Comparison of ENCODE assay signal across 30 cellular contexts in the genomic region with DNA sequence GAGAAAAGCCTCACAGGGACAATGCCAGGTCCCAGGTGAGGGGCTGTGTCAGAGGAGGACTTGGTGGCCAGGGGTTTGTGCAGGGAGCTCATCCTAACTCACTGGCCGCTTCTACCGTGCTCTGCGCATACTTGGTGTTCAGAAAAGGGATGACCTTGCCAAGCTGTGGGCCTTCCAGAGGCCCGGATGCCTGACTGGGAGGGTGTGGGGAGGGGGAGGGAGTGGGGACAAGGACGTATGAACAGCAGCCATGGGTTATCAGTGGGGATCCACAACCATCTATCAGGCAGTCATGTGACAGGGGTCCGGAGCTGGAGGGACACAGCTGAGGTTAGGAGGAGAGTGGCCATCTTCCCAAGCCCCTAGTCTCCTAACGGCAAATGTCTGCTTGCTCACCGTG.
"Had no signal": no experiment of that assay in that cellular context is flagged by ENCODE, and none has a peak within 500 bp of the region (broad histone marks: within the 10 kb centered on the region; RNA-seq: fewer than 3 reads in every experiment).

No MANE protein-coding gene starts in this region.

- H3K4me1 Mint-ChIP-seq: endodermal cell had no signal

- H3K9me3 ChIP-seq: colonic mucosa, gastroesophageal sphincter, heart left ventricle, mucosa of descending colon, neutrophil, pancreas, spleen, thoracic aorta, tibial nerve, upper lobe of right lung, uterus had no signal

- H3K4me3 Mint-ChIP-seq: dendritic cell treated with granulocyte-macrophage colony-stimulating factor and Interleukin-4, amounts not matched to agents 40 ng/mL and 50 ng/mL, for 4 days; endodermal cell; memory B cell; mesothelial cell of epicardium; naive B cell; natural killer cell treated with Interleukin-12 subunit alpha and Interleukin-12 subunit beta and Interleukin-15 and Interleukin-18, amount 100 ng/mL, for 72 hours; neural crest cell; stimulated activated memory B cell treated with anti-CD40 and anti-IgM and Interleukin-4, amounts not matched to agents 10 μg/mL and 1 μg/mL and 100 μg/mL, for 72 hours had no signal

- H3K4me3 ChIP-seq: colonic mucosa, gastroesophageal sphincter, heart left ventricle, lung, mucosa of descending colon, pancreas, skin epidermis, spleen, thoracic aorta, tibial nerve, upper lobe of right lung, uterus had no signal

- DNase-seq: colonic mucosa; effector CD8-positive, alpha-beta T cell; endodermal cell; foreskin fibroblast; heart left ventricle; hippocampal formation; left colon; mucosa of descending colon; naive B cell; pancreas; spleen; stimulated activated CD4-positive, alpha-beta T cell treated with anti-CD3 and anti-CD28 coated beads, Interleukin-4, amount 100 ng/mL, for 4 hours; stimulated activated naive CD8-positive, alpha-beta T cell treated with anti-CD3 and anti-CD28 coated beads, Interleukin-15, Interleukin-2, amounts not matched to agents 100 U/mL and 50 U/mL, for 24 hours; upper lobe of right lung; uterus had no signal

- H3K4me1 ChIP-seq: colonic mucosa, pancreas, upper lobe of right lung, uterus had no signal

- H3K36me3 ChIP-seq: colonic mucosa, uterus had no signal

- H3K9me3 Mint-ChIP-seq: dendritic cell treated with granulocyte-macrophage colony-stimulating factor and Interleukin-4, amounts not matched to agents 40 ng/mL and 50 ng/mL, for 4 days; endodermal cell; memory B cell; mesothelial cell of epicardium; natural killer cell treated with Interleukin-12 subunit alpha and Interleukin-12 subunit beta and Interleukin-15 and Interleukin-18, amount 100 ng/mL, for 72 hours; neural crest cell; stimulated activated memory B cell treated with anti-CD40 and anti-IgM and Interleukin-4, amounts not matched to agents 10 μg/mL and 1 μg/mL and 100 μg/mL, for 72 hours had no signal

- H3K27ac Mint-ChIP-seq: dendritic cell treated with granulocyte-macrophage colony-stimulating factor and Interleukin-4, amounts not matched to agents 40 ng/mL and 50 ng/mL, for 4 days; endodermal cell; memory B cell; mesothelial cell of epicardium; naive B cell; natural killer cell treated with Interleukin-12 subunit alpha and Interleukin-12 subunit beta and Interleukin-15 and Interleukin-18, amount 100 ng/mL, for 72 hours; progenitor cell of endocrine pancreas; stimulated activated memory B cell treated with anti-CD40 and anti-IgM and Interleukin-4, amounts not matched to agents 10 μg/mL and 1 μg/mL and 100 μg/mL, for 72 hours had no signal

- ATAC-seq: esophagus mucosa; gastroesophageal sphincter; left colon; mucosa of descending colon; natural killer cell treated with Interleukin-12 subunit alpha and Interleukin-12 subunit beta and Interleukin-15 and Interleukin-18, amount 100 ng/mL, for 72 hours; pancreas; stimulated activated memory B cell treated with anti-CD40 and anti-IgM and Interleukin-4, amounts not matched to agents 10 μg/mL and 1 μg/mL and 100 μg/mL, for 72 hours; stimulated activated naive CD8-positive, alpha-beta T cell treated with anti-CD3 and anti-CD28 coated beads, Interleukin-15, Interleukin-2, amounts not matched to agents 100 U/mL and 50 U/mL, for 24 hours; upper lobe of right lung had no signal

- H3K27ac ChIP-seq: colonic mucosa, epithelial cell of prostate, gastroesophageal sphincter, heart left ventricle, neutrophil, pancreas, skin epidermis, thoracic aorta, tibial nerve, upper lobe of right lung, uterus had no signal

- H3K27me3 ChIP-seq: colonic mucosa, gastroesophageal sphincter, heart left ventricle, neutrophil, pancreas, spleen, tibial nerve, upper lobe of right lung, uterus had no signal

- H3K27me3 Mint-ChIP-seq: dendritic cell treated with granulocyte-macrophage colony-stimulating factor and Interleukin-4, amounts not matched to agents 40 ng/mL and 50 ng/mL, for 4 days; memory B cell; naive B cell; natural killer cell treated with Interleukin-12 subunit alpha and Interleukin-12 subunit beta and Interleukin-15 and Interleukin-18, amount 100 ng/mL, for 72 hours; progenitor cell of endocrine pancreas; stimulated activated memory B cell treated with anti-CD40 and anti-IgM and Interleukin-4, amounts not matched to agents 10 μg/mL and 1 μg/mL and 100 μg/mL, for 72 hours had no signal
